9 cellular contexts compared by ENCODE assay signal in genomic region chr6:31094389-31094881, GRCh38. TPM values are rescaled to one million over a fixed set of nuclear protein-coding genes. Genes with fewer than 3 reads are reported as not detected.
DNase-seq lines count a peak whose midpoint lies in the region; ATAC-seq and TF ChIP-seq lines count a peak whose summit lies in the region.
"Had no signal": no experiment of that assay in that cellular context is flagged by ENCODE, and none has a peak within 500 bp of the region (broad histone marks: within the 10 kb centered on the region; RNA-seq: fewer than 3 reads in every experiment).

No MANE protein-coding gene starts in this region.

- in situ Hi-C loops in Panc1 (cut with HindIII; ENCODE audit: low pct_unique_long_range_greater_than_20kb, low sequenced_read_pairs) = no loop called here

- no peak overlapping the region for H3K9ac ChIP-seq in smooth muscle cell (ENCODE audit: low read depth)

- H3K4me3 ChIP-seq in Panc1 (ENCODE audit: low read depth in 2 of 2, low read length in 2 of 2) (no peak overlapping the region), smooth muscle cell (no peak overlapping the region)
- H3K4me3 ChIP-seq: ovary had no signal

- WGBS in smooth muscle cell (ENCODE audit: low lambda C conversion rate) = 88% methylated on average over 3 of the region's 3 CpGs

- CTCF ChIA-PET in Panc1 (lab: Charles Lee) = interaction anchor here (0.5 to 0.8 kb wide), 3 partner anchors 15 to 44 kb away, joined by 3 to 4 read pairs (median 3); no protein-coding TSS in a partner anchor

- H3K4me1 ChIP-seq in Panc1 (ENCODE audit: control insufficient read depth, insufficient read depth, low read length) (peaks cover 5% of the 10 kb centered on the region; the same call in 1 of the 2 replicates), smooth muscle cell (ENCODE audit: low read depth) (no peaks in the 10 kb centered on the region)

- H4K20me1 ChIP-seq in smooth muscle cell (ENCODE audit: low read depth) = no peaks in the 10 kb centered on the region

- peak; percentile 69 for ATAC-seq in Panc1

- no TSS peak for BruUV-seq in Panc1 (replicated peaks; lab: Mats Ljungman, UMichigan)

- TF ChIP-seq CTCF in C4-2B (conservative IDR thresholded peaks at IDR 0.05) = no peak
- TF ChIP-seq CTCF in Panc1 (IDR thresholded peaks at IDR 0.05) = no peak
- TF ChIP-seq CTCF in smooth muscle cell (IDR thresholded peaks at IDR 0.05; ENCODE audit: borderline replicate concordance, insufficient read depth, poor library complexity, severe bottlenecking) = no peak

- intact Hi-C loops in Panc1 (cut with micrococcal nuclease; ENCODE audit: unreplicated experiment) = no loop called here
- intact Hi-C loops in head of caudate nucleus (cut with DNase I) = no loop called here

- H3K27me3 ChIP-seq in Panc1 (ENCODE audit: control insufficient read depth, insufficient read depth, low read length) (no peaks in the 10 kb centered on the region), smooth muscle cell (ENCODE audit: low read depth) (no peaks in the 10 kb centered on the region)
- H3K27me3 ChIP-seq: ovary had no signal

- peaks cover 5% of the 10 kb centered on the region for H3F3A ChIP-seq in smooth muscle cell (ENCODE audit: low read depth)

- POLR2A ChIA-PET in Panc1 (lab: Charles Lee) = no interaction called here

- H3K9me3 ChIP-seq in Panc1 (ENCODE audit: control insufficient read depth, insufficient read depth, low read depth, low read length) (no peaks in the 10 kb centered on the region), smooth muscle cell (replicated peaks; ENCODE audit: low read depth) (no peaks in the 10 kb centered on the region)
- H3K9me3 ChIP-seq: ovary had no signal

- H3K36me3 ChIP-seq in Panc1 (ENCODE audit: control insufficient read depth, insufficient read depth, low read length) (no peaks in the 10 kb centered on the region), smooth muscle cell (ENCODE audit: low read depth) (no peaks in the 10 kb centered on the region)
- H3K36me3 ChIP-seq: ovary had no signal

- H2AFZ ChIP-seq in smooth muscle cell (ENCODE audit: low read depth) = no peak overlapping the region

- no peak overlapping the region for H3K4me2 ChIP-seq in smooth muscle cell

- H3K79me2 ChIP-seq in smooth muscle cell (ENCODE audit: low read depth) = no peaks in the 10 kb centered on the region

- H3K27ac ChIP-seq in C4-2B = peak overlapping the region; percentile 22
- no peak overlapping the region for H3K27ac ChIP-seq in Panc1 (ENCODE audit: low read length)
- H3K27ac ChIP-seq in smooth muscle cell (ENCODE audit: low read depth) = no peak overlapping the region
- H3K27ac ChIP-seq: ovary had no signal

- no peak for DNase-seq in Panc1 (ENCODE audit: low read depth, low spot score)
- DNase-seq in activated effector memory CD4-positive, alpha-beta T cell treated with anti-CD3 and anti-CD28 coated beads, Interleukin-2, amount 50 U/mL, for 16 hours = peak; percentile 72
- peak; percentile 43 for DNase-seq in mucosa of gallbladder (ENCODE audit: low spot score)
- DNase-seq in head of caudate nucleus = no peak
- DNase-seq in smooth muscle cell (lab: John Stamatoyannopoulos, UW; ENCODE audit: unreplicated experiment) = no peak
- DNase-seq in NCI-H1092 treated with DMSO at 0.1 percent for 48 hours (lab: John Stamatoyannopoulos, UW) = no peak
- no peak for DNase-seq in globus pallidus (ENCODE audit: low spot score)
- DNase-seq: ovary had no signal

RNA-seq across cellular contexts. Expression of gene C6orf15, which starts 17.9 kb away (rescaled TPM):
- total RNA-seq in Panc1 (2021; ENCODE audit: unreplicated experiment) (not detected), mucosa of gallbladder (not detected), smooth muscle cell (0.63 and 0.94 TPM in 2 replicates)
- not detected for polyA plus RNA-seq in Panc1 (2012; ENCODE audit: insufficient read length)
- 0.52 and 1.5 TPM in 2 replicates for polyA plus RNA-seq in smooth muscle cell
- total RNA-seq: ovary had no signal
- polyA plus RNA-seq: ovary had no signal

RNA-seq across cellular contexts. Expression of gene PSORS1C1, which starts 20.2 kb away (rescaled TPM):
- 2.9 TPM for total RNA-seq in Panc1 (2021; ENCODE audit: unreplicated experiment)
- polyA plus RNA-seq in Panc1 (2012; ENCODE audit: insufficient read length) = 2.3 TPM
- 11.0 TPM for total RNA-seq in mucosa of gallbladder
- 2.6 and 6.5 TPM in 2 replicates for total RNA-seq in smooth muscle cell
- polyA plus RNA-seq in smooth muscle cell = 1.6 and 2.1 TPM in 2 replicates

RNA-seq across cellular contexts. Expression of gene CDSN, which starts 25.8 kb away (rescaled TPM):
- not detected for total RNA-seq in Panc1 (2021; ENCODE audit: unreplicated experiment)
- not detected for polyA plus RNA-seq in Panc1 (2012; ENCODE audit: insufficient read length)
- 0.17 TPM for total RNA-seq in mucosa of gallbladder
- total RNA-seq in smooth muscle cell = 1.4 and 11.6 TPM in 2 replicates
- 1.2 TPM in 1 of 2 replicates, not detected in the other for polyA plus RNA-seq in smooth muscle cell

RNA-seq across cellular contexts. Expression of gene PSORS1C2, which starts 44.4 kb away (rescaled TPM):
- total RNA-seq in Panc1 (2021; ENCODE audit: unreplicated experiment) (not detected), mucosa of gallbladder (not detected), smooth muscle cell (0.49 and 0.90 TPM in 2 replicates)
- polyA plus RNA-seq in Panc1 (2012; ENCODE audit: insufficient read length) = 0.19 TPM
- polyA plus RNA-seq in smooth muscle cell = 0.97 and 1.1 TPM in 2 replicates
- total RNA-seq: ovary had no signal
- polyA plus RNA-seq: ovary had no signal

Comparison
In these comparisons a context has a peak if more than half of its experiments do, and no peak if none do; other contexts are left out.
1. DNase-seq: peak in activated effector memory CD4-positive, alpha-beta T cell treated with anti-CD3 and anti-CD28 coated beads, Interleukin-2, amount 50 U/mL, for 16 hours (single experiment) and mucosa of gallbladder (single experiment); none in Panc1 (single experiment), head of caudate nucleus (0 of 42), smooth muscle cell (single experiment), NCI-H1092 treated with DMSO at 0.1 percent for 48 hours (single experiment) and globus pallidus (single experiment).